In the genomic region with DNA sequence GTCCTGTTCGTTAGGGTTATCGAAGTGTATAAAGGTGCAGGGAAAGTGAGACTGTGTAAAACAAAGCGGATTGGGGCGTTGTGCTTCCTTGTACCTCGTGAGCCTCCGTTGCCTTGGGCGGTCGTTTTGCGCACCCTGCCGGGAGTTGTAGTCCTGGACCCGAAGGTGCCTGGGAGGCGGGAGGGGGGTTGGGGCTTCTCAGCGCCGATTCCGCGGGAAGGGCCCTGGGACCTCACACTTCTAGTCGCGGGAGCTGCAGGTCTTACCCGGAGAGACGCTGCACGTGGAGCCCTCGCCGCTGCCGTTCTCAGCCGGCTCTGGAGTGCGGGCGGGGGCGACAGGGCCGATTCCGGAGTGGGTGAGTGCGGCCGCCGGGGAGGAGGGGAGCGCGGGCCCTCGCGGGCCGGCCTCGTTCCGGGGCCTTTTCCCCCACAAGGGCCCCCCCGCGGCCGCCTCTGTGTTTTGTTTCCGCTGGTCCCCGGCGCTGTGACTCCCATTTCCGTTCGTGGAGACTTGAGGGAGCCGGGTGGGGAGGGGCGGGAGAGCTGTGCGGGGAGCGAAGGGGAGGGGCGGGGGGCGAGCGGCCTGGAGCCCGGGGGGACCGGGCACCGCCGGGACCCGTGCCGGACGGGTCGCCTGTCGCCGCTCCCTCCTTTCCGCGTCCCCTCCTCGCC, we compare ENCODE assay signal across 8 cellular contexts. TPM values are rescaled to one million over a fixed set of nuclear protein-coding genes. Genes with fewer than 3 reads are reported as not detected.
DNase-seq lines count a peak whose midpoint lies in the region; ATAC-seq and TF ChIP-seq lines count a peak whose summit lies in the region.

No MANE protein-coding gene starts in this region.

- TF ChIP-seq POLR2A in esophagus muscularis mucosa (IDR thresholded peaks at IDR 0.05; ENCODE audit: low read depth), result peak; percentile 38

- TF ChIP-seq CTCF in OCI-LY7 (conservative IDR thresholded peaks at IDR 0.05; ENCODE audit: low read length) (no peak), esophagus muscularis mucosa (IDR thresholded peaks at IDR 0.05) (peak in 1 of 3 experiments; percentile 10)

- H3K27ac ChIP-seq in HUES64 (ENCODE audit: low read depth, low read length), result peak overlapping the region; percentile 99
- H3K27ac ChIP-seq in OCI-LY7 (ENCODE audit: low read depth, low read length, poor library complexity, severe bottlenecking), result peak overlapping the region; percentile 92
- peak overlapping the region; percentile 95 to 99 (median 97) for H3K27ac ChIP-seq in esophagus muscularis mucosa (replicated peaks in 1 of 4)
- H3K27ac ChIP-seq in muscle layer of duodenum (ENCODE audit: low read length), result peak overlapping the region; percentile 99

- H3K4me1 ChIP-seq in HUES64 (ENCODE audit: insufficient read depth, low read length) (peaks cover 13% of the 10 kb centered on the region; the same call in 1 of the 2 replicates), OCI-LY7 (ENCODE audit: insufficient read depth, low read length, poor library complexity, severe bottlenecking) (peaks cover 54% of the 10 kb centered on the region), esophagus muscularis mucosa (peaks cover 48 to 55% (median 51%) of the 10 kb centered on the region in 4 donors), muscle layer of duodenum (ENCODE audit: control insufficient read depth in 1 of 2, insufficient read depth in 2 of 2, low read length in 2 of 2) (peaks cover 4 to 41% of the 10 kb centered on the region in 2 donors)

- H3K4me3 ChIP-seq in HUES64 (ENCODE audit: low read length) (peak overlapping the region; percentile 73), OCI-LY7 (ENCODE audit: low read depth, low read length, poor library complexity, severe bottlenecking) (peak overlapping the region; percentile 85), esophagus muscularis mucosa (peak overlapping the region; percentile 77 to 97 (median 81)), muscle layer of duodenum (ENCODE audit: low read depth in 1 of 2, low read length in 2 of 2) (peak overlapping the region; percentile 88 to 98)

- intact Hi-C loops in OCI-LY7 (cut with micrococcal nuclease; ENCODE audit: unreplicated experiment), result loop anchor here (1.0 to 10.0 kb wide), 4 partner anchors 97 to 231 kb away; partner anchors contain the start of genes JAM2 and MRPL39
- intact Hi-C loops in esophagus muscularis mucosa (cut with DNase I), result no loop called here

- peak overlapping the region; percentile 98 for H3K9ac ChIP-seq in HUES64 (ENCODE audit: low read depth, low read length)

- WGBS in HUES64, result under 1% methylated on average over 64 of the region's 68 CpGs
- 1% methylated on average over 29 of the region's 68 CpGs for WGBS in esophagus muscularis mucosa

- peak; percentile 85 for DNase-seq in D341Med (ENCODE audit: low spot score)
- DNase-seq in OCI-LY7 (ENCODE audit: low spot score), result peak; percentile 90
- DNase-seq in activated T-cell treated with anti-CD3 and anti-CD28 coated beads, Interleukin-2, amount 50 U/mL, for 48 hours, result peak; percentile 89 to 91
- DNase-seq in esophagus muscularis mucosa (ENCODE audit: extremely low spot score), result peak; percentile 97
- DNase-seq in stimulated activated CD8-positive, alpha-beta memory T cell treated with anti-CD3 and anti-CD28 coated beads, Interleukin-7, amount 100 ng/mL, for 24 hours (ENCODE audit: low read depth), result peak; percentile 72

- H2AFZ ChIP-seq in OCI-LY7 (ENCODE audit: low read length), result peak overlapping the region; percentile 58; the same call in 1 of the 2 replicates

- H3K4me2 ChIP-seq in OCI-LY7 (ENCODE audit: low read length), result peak overlapping the region; percentile 96

- no TSS peak for BruUV-seq in OCI-LY7 (replicated peaks; lab: Mats Ljungman, UMichigan)

- H3K9me3 ChIP-seq in HUES64 (ENCODE audit: insufficient read depth, low read depth, low read length) (no peaks in the 10 kb centered on the region), OCI-LY7 (ENCODE audit: low read length) (no peaks in the 10 kb centered on the region), esophagus muscularis mucosa (no peaks in the 10 kb centered on the region), muscle layer of duodenum (ENCODE audit: control insufficient read depth in 1 of 2, low read length in 2 of 2) (no peaks in the 10 kb centered on the region)

- H3K9me2 ChIP-seq in OCI-LY7 (ENCODE audit: insufficient read depth, low read length), result no peaks in the 10 kb centered on the region

- POLR2A ChIA-PET in OCI-LY7 (lab: Charles Lee), result interaction anchor here (0.6 to 2.8 kb wide), 12 partner anchors 9 to 233 kb away, joined by 3 to 16 read pairs (median 4); partner anchors contain the start of gene JAM2

- CTCF ChIA-PET in OCI-LY7 (lab: Charles Lee; ENCODE audit: unreplicated experiment), result interaction anchor here (1.0 kb wide), 1 partner anchor 127 kb away, joined by 6 read pairs; no protein-coding TSS in a partner anchor

- H3K36me3 ChIP-seq in HUES64 (ENCODE audit: insufficient read depth, low read length), result no peaks in the 10 kb centered on the region; the same call in 1 of the 2 replicates
- peaks cover 19% of the 10 kb centered on the region for H3K36me3 ChIP-seq in OCI-LY7 (ENCODE audit: insufficient read depth, low read length)
- no peaks in the 10 kb centered on the region for H3K36me3 ChIP-seq in esophagus muscularis mucosa
- H3K36me3 ChIP-seq in muscle layer of duodenum (ENCODE audit: control insufficient read depth in 1 of 2, insufficient read depth in 2 of 2, low read length in 2 of 2), result peaks cover 0 to 6% of the 10 kb centered on the region in 2 donors

- no peak for TF ChIP-seq EP300 in esophagus muscularis mucosa (IDR thresholded peaks at IDR 0.05)

- ATAC-seq in GM21515 (IDR thresholded peaks at IDR 0.05; ENCODE audit: unreplicated experiment), result peak; percentile 58

- peaks cover 89% of the 10 kb centered on the region for H3K79me2 ChIP-seq in OCI-LY7 (ENCODE audit: insufficient read depth, low read depth, low read length)

- peaks cover 14% of the 10 kb centered on the region; the same call in 1 of the 2 replicates for H4K20me1 ChIP-seq in OCI-LY7 (ENCODE audit: insufficient read depth, low read length)

- no peaks in the 10 kb centered on the region for H3K27me3 ChIP-seq in HUES64 (ENCODE audit: insufficient read depth, low read length)
- H3K27me3 ChIP-seq in esophagus muscularis mucosa, result no peaks in the 10 kb centered on the region
- no peaks in the 10 kb centered on the region for H3K27me3 ChIP-seq in muscle layer of duodenum (ENCODE audit: low read depth, low read length)

RNA-seq across cellular contexts. Expression of gene GABPA, which starts 0.6 kb away (rescaled TPM):
- 18.1 TPM for polyA plus RNA-seq in HUES64 (2013, experiment 1 of 2)
- polyA plus RNA-seq in HUES64 (2013, experiment 2 of 2), result 21.0 TPM
- total RNA-seq in OCI-LY7 (2014; rRNA removed; shearing (Covaris generic)), result 21.9 and 22.2 TPM in 2 replicates
- total RNA-seq in OCI-LY7 (2022) (33.2 and 33.6 TPM in 2 replicates), esophagus muscularis mucosa (10 to 100 TPM; 17.6 to 23.7 (median 19.6) TPM)

RNA-seq across cellular contexts. Expression of gene ATP5PF, which starts 0.7 kb away (rescaled TPM):
- 214 TPM for polyA plus RNA-seq in HUES64 (2013, experiment 1 of 2)
- 216 TPM for polyA plus RNA-seq in HUES64 (2013, experiment 2 of 2)
- total RNA-seq in OCI-LY7 (2014; rRNA removed; shearing (Covaris generic)), result 70.6 and 83.8 TPM in 2 replicates
- total RNA-seq in OCI-LY7 (2022), result 145 and 164 TPM in 2 replicates
- total RNA-seq in esophagus muscularis mucosa, result 100 to 1,000 TPM; 105 to 213 (median 136) TPM

Comparison
In these comparisons a context has a peak if more than half of its experiments do, and no peak if none do; other contexts are left out.
1. Peak in every context shown above with its lines: DNase-seq, ATAC-seq, H3K4me3 ChIP-seq and H3K27ac ChIP-seq.